ENCODE assay signal across 1 cellular context in genomic region chr1:84689514-84690396, GRCh38.
TF ChIP-seq lines count a peak whose summit lies in the region.

No MANE protein-coding gene starts in this region.

TF ChIP-seq in WTC11, 78 proteins besides CTCF, POLR2A, EP300 and RAD21 (continued from another document):
- no peak for TF ChIP-seq ATF2 (CRISPR knock-in tag; IDR thresholded peaks at IDR 0.05; ENCODE audit: borderline replicate concordance, low read depth)
